Comparison of ENCODE assay signal across 9 cellular contexts in the genomic region with DNA sequence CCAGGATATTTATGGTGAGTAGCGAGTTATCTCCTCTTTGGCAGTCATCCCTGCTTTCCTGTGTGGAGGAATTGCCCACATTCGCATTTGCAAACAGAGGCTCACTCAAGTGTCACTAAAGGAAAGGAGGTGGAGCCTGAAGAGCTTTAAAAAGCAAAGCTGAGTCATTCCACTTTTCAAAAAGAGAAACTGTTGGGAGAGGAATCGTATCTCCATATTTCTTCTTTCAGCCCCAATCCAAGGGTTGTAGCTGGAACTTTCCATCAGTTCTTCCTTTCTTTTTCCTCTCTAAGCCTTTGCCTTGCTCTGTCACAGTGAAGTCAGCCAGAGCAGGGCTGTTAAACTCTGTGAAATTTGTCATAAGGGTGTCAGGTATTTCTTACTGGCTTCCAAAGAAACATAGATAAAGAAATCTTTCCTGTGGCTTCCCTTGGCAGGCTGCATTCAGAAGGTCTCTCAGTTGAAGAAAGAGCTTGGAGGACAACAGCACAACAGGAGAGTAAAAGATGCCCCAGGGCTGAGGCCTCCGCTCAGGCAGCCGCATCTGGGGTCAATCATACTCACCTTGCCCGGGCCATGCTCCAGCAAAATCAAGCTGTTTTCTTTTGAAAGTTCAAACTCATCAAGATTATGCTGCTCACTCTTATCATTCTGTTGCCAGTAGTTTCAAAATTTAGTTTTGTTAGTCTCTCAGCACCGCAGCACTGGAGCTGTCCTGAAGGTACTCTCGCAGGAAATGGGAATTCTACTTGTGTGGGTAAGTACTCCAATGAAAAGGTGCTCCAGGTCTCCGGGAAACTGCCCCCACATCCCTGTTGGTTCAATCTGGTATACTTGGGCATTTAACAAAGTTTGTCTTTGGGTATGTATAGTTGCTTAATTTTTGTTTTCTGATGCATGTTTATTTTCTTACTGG. TPM values are rescaled to one million over a fixed set of nuclear protein-coding genes. Genes with fewer than 3 reads are reported as not detected.
DNase-seq lines count a peak whose midpoint lies in the region; ATAC-seq, FAIRE-seq and TF ChIP-seq lines count a peak whose summit lies in the region.
"Had no signal": no experiment of that assay in that cellular context is flagged by ENCODE, and none has a peak within 500 bp of the region (broad histone marks: within the 10 kb centered on the region; RNA-seq: fewer than 3 reads in every experiment).

Gene EGF, plus strand, starts transcription at position 178 of the 916 bp plus-strand sequence. Its CDS starts 453 bp downstream, at position 631.

- 0 out of 4 replicates have a peak, but pooled peaks of 1 of the 2 experiments have one; percentile 4 for TF ChIP-seq RAD21 in K562 (CRISPR knock-in tag; conservative IDR thresholded peaks at IDR 0.05 in 1 of 2, IDR thresholded peaks at IDR 0.05 in 1 of 2)

- H3K27me3 Mint-ChIP-seq in activated T-cell treated with anti-CD3 and anti-CD28 coated beads, Interleukin-2, amount 50 U/mL, for 72 hours (ENCODE audit: low read depth) = peaks cover 44% of the 10 kb centered on the region
- peaks cover 34% of the 10 kb centered on the region for H3K27me3 Mint-ChIP-seq in activated T-cell treated with anti-CD3 and anti-CD28 coated beads, Interleukin-2, amount 50 U/mL, for 4 hours (ENCODE audit: low read depth)
- peaks cover 48% of the 10 kb centered on the region for H3K27me3 Mint-ChIP-seq in activated CD8-positive, alpha-beta memory T cell treated with anti-CD3 and anti-CD28 coated beads, Interleukin-2, amount 10 ng/mL, durations not matched to agents 7 days and 5 days

- H2AFZ ChIP-seq in K562 (ENCODE audit: low read depth, low read length) = peak within 1 kb of the TSS; percentile 96

- peaks cover 0 to 16% of the 10 kb centered on the region in 2 experiments; a peak in 3 of 5 replicates for H3K4me1 ChIP-seq in K562 (replicated peaks in 1 of 2; ENCODE audit: control insufficient read depth in 2 of 2, insufficient read depth in 2 of 2, low read length in 2 of 2)

- peak within 1 kb of the TSS; percentile 46 to 66; a peak in 3 of 4 replicates for H3K9ac ChIP-seq in K562 (ENCODE audit: insufficient read depth in 1 of 2, low read depth in 2 of 2, low read length in 2 of 2)

- H3K4me2 ChIP-seq in K562 (ENCODE audit: insufficient read depth, low read length) = peak within 1 kb of the TSS; percentile 59

- CTCF ChIA-PET in K562 (lab: Yijun Ruan, JAX; ENCODE audit: low intra/inter-chr PET ratio) = interaction anchor here (0.6 kb wide), 1 partner anchor 86 kb away, joined by 4 read pairs; no protein-coding TSS in a partner anchor
- CTCF ChIA-PET in activated CD8-positive, alpha-beta memory T cell treated with anti-CD3 and anti-CD28 coated beads, Interleukin-2, amount 10 ng/mL, durations not matched to agents 7 days and 5 days (lab: Charles Lee) = no interaction called here

- TF ChIP-seq POLR2A in K562 (conservative IDR thresholded peaks at IDR 0.05) = no peak; the same call in 1 of the 2 replicates

- no peaks in the 10 kb centered on the region for H3K79me2 ChIP-seq in K562 (ENCODE audit: control insufficient read depth, insufficient read depth, low read length)

- H3K27me3 ChIP-seq in K562 (ENCODE audit: control insufficient read depth in 2 of 2, insufficient read depth in 2 of 2, low read length in 2 of 2) = no peaks in the 10 kb centered on the region; a peak in 1 of 5 replicates
- H3K27me3 ChIP-seq in kidney epithelial cell (ENCODE audit: control insufficient read depth, insufficient read depth, low read length) = no peaks in the 10 kb centered on the region

- BruUV-seq in K562 (replicated peaks; lab: Mats Ljungman, UMichigan) = TSS peak; percentile 81

- H3K4me3 Mint-ChIP-seq in activated T-cell treated with anti-CD3 and anti-CD28 coated beads, Interleukin-2, amount 50 U/mL, for 72 hours = peak within 1 kb of the TSS; percentile 7 to 23
- no peak within 1 kb of the TSS for H3K4me3 Mint-ChIP-seq in activated T-cell treated with anti-CD3 and anti-CD28 coated beads, Interleukin-2, amount 50 U/mL, for 4 hours
- no peak within 1 kb of the TSS for H3K4me3 Mint-ChIP-seq in activated CD8-positive, alpha-beta memory T cell treated with anti-CD3 and anti-CD28 coated beads, Interleukin-2, amount 10 ng/mL, durations not matched to agents 7 days and 5 days

- peak; percentile 85 for FAIRE-seq in K562 (lab: Jason Lieb, UNC)

- H3K36me3 Mint-ChIP-seq in activated T-cell treated with anti-CD3 and anti-CD28 coated beads, Interleukin-2, amount 50 U/mL, for 72 hours (ENCODE audit: insufficient read depth in 2 of 2) = no peaks in the 10 kb centered on the region
- H3K36me3 Mint-ChIP-seq in activated T-cell treated with anti-CD3 and anti-CD28 coated beads, Interleukin-2, amount 50 U/mL, for 4 hours (ENCODE audit: insufficient read depth) = no peaks in the 10 kb centered on the region
- no peaks in the 10 kb centered on the region for H3K36me3 Mint-ChIP-seq in activated CD8-positive, alpha-beta memory T cell treated with anti-CD3 and anti-CD28 coated beads, Interleukin-2, amount 10 ng/mL, durations not matched to agents 7 days and 5 days

- H4K20me1 ChIP-seq in K562 (replicated peaks; ENCODE audit: control insufficient read depth, insufficient read depth, low read length) = no peaks in the 10 kb centered on the region

- H3K9me3 ChIP-seq in K562 (replicated peaks; ENCODE audit: control insufficient read depth, insufficient read depth, low read depth, low read length) = no peaks in the 10 kb centered on the region

- H3K36me3 ChIP-seq in K562 (ENCODE audit: control insufficient read depth, insufficient read depth, low read length) (no peaks in the 10 kb centered on the region), kidney epithelial cell (ENCODE audit: control insufficient read depth, insufficient read depth, low read length) (no peaks in the 10 kb centered on the region)

- 8% methylated on average over 8 of the region's 9 CpGs for WGBS in K562 (ENCODE audit: insufficient coverage, low coverage, missing lambda C conversion rate)

- DNase-seq in activated T-cell treated with anti-CD3 and anti-CD28 coated beads, Interleukin-2, amount 50 U/mL, for 72 hours = no peak
- DNase-seq in activated T-cell treated with anti-CD3 and anti-CD28 coated beads, Interleukin-2, amount 50 U/mL, for 4 hours = no peak
- DNase-seq in K562 (ENCODE audit: extremely low read depth in 1 of 4, low spot score in 3 of 4) (peak; percentile 29 to 75 (median 38)), kidney epithelial cell (ENCODE audit: low read depth) (peak; percentile 41), NCI-H524 (lab: John Stamatoyannopoulos, UW) (no peak), DMS79 treated with DMSO at 0.1 percent for 48 hours (lab: John Stamatoyannopoulos, UW) (no peak)
- DNase-seq in activated CD8-positive, alpha-beta memory T cell treated with anti-CD3 and anti-CD28 coated beads, Interleukin-2, amount 10 ng/mL, durations not matched to agents 7 days and 5 days = no peak
- no peak for DNase-seq in activated naive CD4-positive, alpha-beta T cell treated with Interleukin-2 at 50 U/mL for 16 hours

- H3K9me3 Mint-ChIP-seq in activated T-cell treated with anti-CD3 and anti-CD28 coated beads, Interleukin-2, amount 50 U/mL, for 72 hours = no peaks in the 10 kb centered on the region
- no peaks in the 10 kb centered on the region for H3K9me3 Mint-ChIP-seq in activated T-cell treated with anti-CD3 and anti-CD28 coated beads, Interleukin-2, amount 50 U/mL, for 4 hours
- H3K9me3 Mint-ChIP-seq in activated CD8-positive, alpha-beta memory T cell treated with anti-CD3 and anti-CD28 coated beads, Interleukin-2, amount 10 ng/mL, durations not matched to agents 7 days and 5 days (ENCODE audit: low read depth) = no peaks in the 10 kb centered on the region

- H3K27ac Mint-ChIP-seq in activated T-cell treated with anti-CD3 and anti-CD28 coated beads, Interleukin-2, amount 50 U/mL, for 72 hours = no peak within 1 kb of the TSS
- H3K27ac Mint-ChIP-seq in activated CD8-positive, alpha-beta memory T cell treated with anti-CD3 and anti-CD28 coated beads, Interleukin-2, amount 10 ng/mL, durations not matched to agents 7 days and 5 days = no peak within 1 kb of the TSS

- no peaks in the 10 kb centered on the region for H3K9me1 ChIP-seq in K562 (ENCODE audit: control insufficient read depth, insufficient read depth, low read length)

- H3K4me1 Mint-ChIP-seq in activated T-cell treated with anti-CD3 and anti-CD28 coated beads, Interleukin-2, amount 50 U/mL, for 72 hours (ENCODE audit: low read depth) = peaks cover 16% of the 10 kb centered on the region
- no peaks in the 10 kb centered on the region for H3K4me1 Mint-ChIP-seq in activated T-cell treated with anti-CD3 and anti-CD28 coated beads, Interleukin-2, amount 50 U/mL, for 4 hours (ENCODE audit: low read depth)
- no peaks in the 10 kb centered on the region for H3K4me1 Mint-ChIP-seq in activated CD8-positive, alpha-beta memory T cell treated with anti-CD3 and anti-CD28 coated beads, Interleukin-2, amount 10 ng/mL, durations not matched to agents 7 days and 5 days

- intact Hi-C loops in K562 (cut with micrococcal nuclease) = no loop called here

- TF ChIP-seq CTCF in K562 (IDR thresholded peaks at IDR 0.05 in 2 of 3, conservative IDR thresholded peaks at IDR 0.05 in 1 of 3; ENCODE audit: insufficient read depth in 2 of 3, low read depth in 1 of 3, low read length in 3 of 3) (no peak), kidney epithelial cell (IDR thresholded peaks at IDR 0.05; ENCODE audit: insufficient read depth, low read length, poor library complexity, severe bottlenecking) (no peak)

- no peak for ATAC-seq in activated T-cell treated with anti-CD3 and anti-CD28 coated beads, Interleukin-2, amount 50 U/mL, for 72 hours (replicated peaks in 1 of 2)
- no peak for ATAC-seq in activated T-cell treated with anti-CD3 and anti-CD28 coated beads, Interleukin-2, amount 50 U/mL, for 4 hours
- ATAC-seq in K562 = peak; percentile 81
- no peak for ATAC-seq in activated CD8-positive, alpha-beta memory T cell treated with anti-CD3 and anti-CD28 coated beads, Interleukin-2, amount 10 ng/mL, durations not matched to agents 7 days and 5 days

- in situ Hi-C loops in K562 (cut with MboI) = no loop called here

- TF ChIP-seq EP300 in K562 (IDR thresholded peaks at IDR 0.05; ENCODE audit: low read length) = no peak

- POLR2A ChIA-PET in K562 (lab: Yijun Ruan, JAX) = interaction anchor here (1.1 to 1.7 kb wide), 2 partner anchors 11 to 17 kb away, joined by 6 to 10 read pairs; no protein-coding TSS in a partner anchor

- peak within 1 kb of the TSS; percentile 73 for H3K27ac ChIP-seq in K562 (ENCODE audit: extremely low read depth, low read depth, low read length)
- H3K27ac ChIP-seq: skin epidermis had no signal

- H3K4me3 ChIP-seq in K562 (peak within 1 kb of the TSS; percentile 26), kidney epithelial cell (ENCODE audit: low read depth, low read length) (no peak within 1 kb of the TSS)
- H3K4me3 ChIP-seq: skin epidermis had no signal

RNA-seq across cellular contexts. Expression of gene EGF, which starts in this region (rescaled TPM):
- not detected for total RNA-seq in activated T-cell treated with anti-CD3 and anti-CD28 coated beads, Interleukin-2, amount 50 U/mL, for 72 hours
- total RNA-seq in activated T-cell treated with anti-CD3 and anti-CD28 coated beads, Interleukin-2, amount 50 U/mL, for 4 hours = under 1 TPM; 0.16 to 0.49 (median 0.48) TPM
- 1.7 and 3.0 TPM in 2 replicates for total RNA-seq in K562 (2011; cell fraction: chromatin; rRNA removed; ENCODE audit: low replicate concordance)
- total RNA-seq in K562 (2011; cell fraction: nucleolus; rRNA removed) = 0.83 and 1.2 TPM in 2 replicates
- total RNA-seq in K562 (2011; cell fraction: nucleoplasm; rRNA removed) = 2.3 and 2.7 TPM in 2 replicates
- total RNA-seq in K562 (2014; rRNA removed) (0.78 and 1.3 TPM in 2 replicates), K562 (2014; rRNA removed; fragmentation: Illumina TruSeq; extraction: Trizol) (1.6 and 1.7 TPM in 2 replicates), K562 (2015; rRNA removed; fragmentation: Illumina TruSeq; extraction: Trizol) (2.0 and 2.4 TPM in 2 replicates), K562 (2021) (1.2 and 1.5 TPM in 2 replicates), kidney epithelial cell (0.21 and 1.0 TPM in 2 replicates)
- polyA plus RNA-seq in K562 (2011; rRNA removed) (0.40 and 1.0 TPM in 2 replicates), K562 (2014; fragmentation: Illumina TruSeq; extraction: Trizol) (0.91 TPM in 2 replicates), K562 (2014; fragmentation: Nextera tagmentation; extraction: Ambion mirVana) (1 to 10 TPM in 1 of 2 experiments, under 1 TPM in 1; 0.32 to 1.0 TPM), K562 (2014; rRNA removed) (0.88 and 3.1 TPM in 2 replicates)
- polyA plus RNA-seq in K562 (2011; cell fraction: cytosol; rRNA removed) = 0.31 and 0.52 TPM in 2 replicates
- polyA plus RNA-seq in K562 (2011; cell fraction: nucleus; rRNA removed) = 1.2 and 2.0 TPM in 2 replicates
- 1.8 and 4.8 TPM in 2 replicates for polyA plus RNA-seq in K562 (2012)
- polyA minus RNA-seq in K562 (2011; rRNA and poly(A)+ RNA removed) = 1.5 and 3.1 TPM in 2 replicates
- polyA minus RNA-seq in K562 (2011; cell fraction: cytosol; rRNA and poly(A)+ RNA removed) = 0.55 TPM in 1 of 2 replicates, not detected in the other
- polyA minus RNA-seq in K562 (2011; cell fraction: nucleus; rRNA and poly(A)+ RNA removed) = 0.40 and 2.4 TPM in 2 replicates
- not detected for total RNA-seq in activated CD8-positive, alpha-beta memory T cell treated with anti-CD3 and anti-CD28 coated beads, Interleukin-2, amount 10 ng/mL, durations not matched to agents 7 days and 5 days

Comparison
In these comparisons a context has a peak if more than half of its experiments do, and no peak if none do; other contexts are left out.
1. H3K4me3 Mint-ChIP-seq: peak in activated T-cell treated with anti-CD3 and anti-CD28 coated beads, Interleukin-2, amount 50 U/mL, for 72 hours (2 of 2); none in activated T-cell treated with anti-CD3 and anti-CD28 coated beads, Interleukin-2, amount 50 U/mL, for 4 hours (single experiment) and activated CD8-positive, alpha-beta memory T cell treated with anti-CD3 and anti-CD28 coated beads, Interleukin-2, amount 10 ng/mL, durations not matched to agents 7 days and 5 days (single experiment).
2. DNase-seq: peak in K562 (4 of 4) and kidney epithelial cell (single experiment); none in activated T-cell treated with anti-CD3 and anti-CD28 coated beads, Interleukin-2, amount 50 U/mL, for 72 hours (0 of 2), activated T-cell treated with anti-CD3 and anti-CD28 coated beads, Interleukin-2, amount 50 U/mL, for 4 hours (single experiment), activated CD8-positive, alpha-beta memory T cell treated with anti-CD3 and anti-CD28 coated beads, Interleukin-2, amount 10 ng/mL, durations not matched to agents 7 days and 5 days (single experiment), NCI-H524 (0 of 2), DMS79 treated with DMSO at 0.1 percent for 48 hours (single experiment) and activated naive CD4-positive, alpha-beta T cell treated with Interleukin-2 at 50 U/mL for 16 hours (single experiment).